8 cellular contexts compared by ENCODE assay signal in the genomic region with DNA sequence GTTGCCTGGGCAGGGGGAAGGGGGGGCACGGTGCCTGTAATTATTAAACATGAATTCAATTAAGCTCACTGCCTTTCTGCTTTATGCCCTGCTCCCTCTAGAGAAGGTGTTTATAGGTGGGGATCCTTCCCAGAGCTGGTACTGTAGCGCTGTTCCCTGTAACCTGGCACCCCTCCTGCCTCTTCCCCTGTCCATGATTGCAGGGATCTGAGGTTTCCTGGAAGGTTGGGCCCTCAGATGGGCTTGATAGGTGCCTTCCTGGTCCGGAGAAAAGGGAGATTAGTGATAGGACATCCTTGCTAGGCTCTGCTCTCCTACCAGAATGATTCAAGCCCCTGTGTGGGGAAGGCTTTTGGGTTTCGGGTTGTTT. TPM values are rescaled to one million over a fixed set of nuclear protein-coding genes. Genes with fewer than 3 reads are reported as not detected.
DNase-seq lines count a peak whose midpoint lies in the region; ATAC-seq, FAIRE-seq and TF ChIP-seq lines count a peak whose summit lies in the region.

No MANE protein-coding gene starts in this region.

- no peaks in the 10 kb centered on the region for H3K27me3 ChIP-seq in bronchial epithelial cell (ENCODE audit: control insufficient read depth, insufficient read depth, low read length)

- peaks cover 20% of the 10 kb centered on the region for H3K36me3 ChIP-seq in bronchial epithelial cell (ENCODE audit: control insufficient read depth, insufficient read depth, low read length)

- H3K4me3 ChIP-seq in LNCaP clone FGC (ENCODE audit: low read depth, low read length) (peak overlapping the region; percentile 72), bronchial epithelial cell (ENCODE audit: low read depth, low read length) (peak overlapping the region; percentile 75)

- H3K27ac Mint-ChIP-seq in natural killer cell: peak overlapping the region; percentile 78 to 80

- ATAC-seq in GM19395 (IDR thresholded peaks at IDR 0.05; ENCODE audit: unreplicated experiment) (peak; percentile 3), natural killer cell (peak in 1 of 3 donors; percentile 5), GM18498 (IDR thresholded peaks at IDR 0.05; ENCODE audit: unreplicated experiment) (no peak), GM18520 (IDR thresholded peaks at IDR 0.05; ENCODE audit: unreplicated experiment) (no peak)

- peaks cover 8% of the 10 kb centered on the region for H3K36me3 Mint-ChIP-seq in natural killer cell

- H3K4me3 Mint-ChIP-seq in natural killer cell: peak overlapping the region; percentile 90

- H3K27me3 Mint-ChIP-seq in natural killer cell (ENCODE audit: low read depth in 2 of 2): peaks cover 0 to 7% of the 10 kb centered on the region in 2 donors

- no peak for DNase-seq in LNCaP clone FGC (ENCODE audit: low read depth)
- no peak for DNase-seq in bronchial epithelial cell (ENCODE audit: low read depth)
- no peak for DNase-seq in natural killer cell
- DNase-seq in mesenteric fat pad (ENCODE audit: low spot score): no peak
- DNase-seq in NCI-H1048 (lab: John Stamatoyannopoulos, UW): no peak

- FAIRE-seq in bronchial epithelial cell (lab: Jason Lieb, UNC): no peak

- TF ChIP-seq CTCF in LNCaP clone FGC (IDR thresholded peaks at IDR 0.05; ENCODE audit: control insufficient read depth, extremely low read depth, insufficient read depth) (no peak), bronchial epithelial cell (IDR thresholded peaks at IDR 0.05; ENCODE audit: insufficient read depth, low read length, severe bottlenecking) (no peak), natural killer cell (IDR thresholded peaks at IDR 0.05) (no peak)

- peaks cover 17 to 37% of the 10 kb centered on the region in 2 donors for H3K4me1 Mint-ChIP-seq in natural killer cell

- no peaks in the 10 kb centered on the region for H3K9me3 Mint-ChIP-seq in natural killer cell

- intact Hi-C loops in natural killer cell (cut with micrococcal nuclease): loop anchor here (1.0 to 2.0 kb wide), 2 partner anchors 14 to 28 kb away; no protein-coding TSS in a partner anchor

RNA-seq across cellular contexts. Expression of gene FAM131A, which starts 2.1 kb away (rescaled TPM):
- 18.2 and 25.5 TPM in 2 replicates for total RNA-seq in bronchial epithelial cell
- total RNA-seq in natural killer cell: 1 to 10 TPM; 6.9 to 8.8 (median 8.5) TPM
- 24.4 TPM for total RNA-seq in mesenteric fat pad

RNA-seq across cellular contexts. Expression of gene EIF4G1, which starts 20.9 kb away (rescaled TPM):
- total RNA-seq in bronchial epithelial cell (244 and 339 TPM in 2 replicates), natural killer cell (100 to 1,000 TPM; 220 to 235 (median 227) TPM), mesenteric fat pad (361 TPM)

RNA-seq across cellular contexts. Expression of gene CLCN2, which starts 26.1 kb away (rescaled TPM):
- total RNA-seq in bronchial epithelial cell: 2.0 and 2.1 TPM in 2 replicates
- total RNA-seq in natural killer cell: 1 to 10 TPM; 7.8 to 8.2 (median 8.1) TPM
- 3.8 TPM for total RNA-seq in mesenteric fat pad

RNA-seq across cellular contexts. Expression of gene POLR2H, which starts 26.2 kb away (rescaled TPM):
- total RNA-seq in bronchial epithelial cell (48.4 and 112 TPM in 2 replicates), natural killer cell (10 to 100 TPM; 33.0 to 49.8 (median 41.1) TPM), mesenteric fat pad (51.7 TPM)

RNA-seq across cellular contexts. Expression of gene PSMD2, which starts 36.2 kb away (rescaled TPM):
- total RNA-seq in bronchial epithelial cell (507 and 526 TPM in 2 replicates), natural killer cell (100 to 1,000 TPM; 218 to 237 (median 231) TPM), mesenteric fat pad (211 TPM)
